ENCODE assay signal across 8 cellular contexts in genomic region chr6:146919017-146919416, GRCh38.
"Had no signal": no experiment of that assay in that cellular context is flagged by ENCODE, and none has a peak within 500 bp of the region (broad histone marks: within the 10 kb centered on the region; RNA-seq: fewer than 3 reads in every experiment).

No MANE protein-coding gene starts in this region.

- H3K9me3 ChIP-seq: HAP-1 had no signal

- H3K9ac ChIP-seq: GM23248, KMS-11 had no signal

- ATAC-seq: HCT116 had no signal

- DNase-seq: GM23248, GOT3, H7, IMR-90, KBM-7 had no signal

- H3K36me3 ChIP-seq: HAP-1 had no signal

- H3K4me2 ChIP-seq: KMS-11 had no signal

- H3K4me3 ChIP-seq: GM23248, HAP-1 had no signal

- H3K27ac ChIP-seq: GM23248, KMS-11 had no signal

- H2AFZ ChIP-seq: GM23248 had no signal
